Comparison of ENCODE assay signal across 9 cellular contexts in genomic region chr20:46364670-46365482, GRCh38. TPM values are rescaled to one million over a fixed set of nuclear protein-coding genes. Genes with fewer than 3 reads are reported as not detected.
DNase-seq lines count a peak whose midpoint lies in the region; ATAC-seq and TF ChIP-seq lines count a peak whose summit lies in the region.
"Had no signal": no experiment of that assay in that cellular context is flagged by ENCODE, and none has a peak within 500 bp of the region (broad histone marks: within the 10 kb centered on the region; RNA-seq: fewer than 3 reads in every experiment).

No MANE protein-coding gene starts in this region.

- no peaks in the 10 kb centered on the region for H3K9me3 Mint-ChIP-seq in H9
- no peaks in the 10 kb centered on the region for H3K9me3 Mint-ChIP-seq in activated CD8-positive, alpha-beta T cell treated with anti-CD3 and anti-CD28 coated beads for 36 hours

- H2BK120ac ChIP-seq in H9 (ENCODE audit: low read depth, low read length, poor library complexity, severe bottlenecking): no peak overlapping the region

- H3K9me3 ChIP-seq in H9 (ENCODE audit: control insufficient read depth, low read depth, low read length): no peaks in the 10 kb centered on the region
- no peaks in the 10 kb centered on the region for H3K9me3 ChIP-seq in hepatocyte (ENCODE audit: low read depth)
- no peaks in the 10 kb centered on the region for H3K9me3 ChIP-seq in skeletal muscle satellite cell (replicated peaks; ENCODE audit: low read length)

- no peak for ATAC-seq in activated CD8-positive, alpha-beta T cell treated with anti-CD3 and anti-CD28 coated beads for 36 hours
- ATAC-seq in GM18502 (IDR thresholded peaks at IDR 0.05; ENCODE audit: poor library complexity, unreplicated experiment): no peak

- no peak overlapping the region for H4K91ac ChIP-seq in H9 (ENCODE audit: insufficient read length, low read depth, low read length)

- no peak overlapping the region for H2BK20ac ChIP-seq in H9 (ENCODE audit: low read depth, low read length, poor library complexity, severe bottlenecking)

- no peaks in the 10 kb centered on the region; the same call in 1 of the 2 replicates for H3K27me3 Mint-ChIP-seq in H9 (ENCODE audit: low read depth)
- no peaks in the 10 kb centered on the region for H3K27me3 Mint-ChIP-seq in activated CD8-positive, alpha-beta T cell treated with anti-CD3 and anti-CD28 coated beads for 36 hours

- no peaks in the 10 kb centered on the region for H3K9me2 ChIP-seq in hepatocyte (replicated peaks; ENCODE audit: insufficient read depth)

- H3K27me3 ChIP-seq in H9 (ENCODE audit: insufficient read depth, low read length) (no peaks in the 10 kb centered on the region), hepatocyte (no peaks in the 10 kb centered on the region), skeletal muscle satellite cell (ENCODE audit: control insufficient read depth, insufficient read depth, low read length) (no peaks in the 10 kb centered on the region)

- no peak overlapping the region for H4K5ac ChIP-seq in H9 (ENCODE audit: insufficient read length, low read depth, low read length)

- H3K14ac ChIP-seq in H9 (ENCODE audit: insufficient read depth, low read length): no peak overlapping the region

- no peak overlapping the region for H2BK5ac ChIP-seq in H9 (ENCODE audit: insufficient read length, low read length)

- H3T11ph ChIP-seq in H9 (ENCODE audit: low read length): no peak overlapping the region

- H3K4me1 ChIP-seq in H9 (ENCODE audit: insufficient read depth, low read length) (no peaks in the 10 kb centered on the region), hepatocyte (ENCODE audit: insufficient read depth) (peaks cover 19% of the 10 kb centered on the region), skeletal muscle satellite cell (ENCODE audit: control insufficient read depth, insufficient read depth, low read length) (peaks cover 22% of the 10 kb centered on the region)

- peaks cover 13 to 16% of the 10 kb centered on the region in 2 experiments for H3K4me1 Mint-ChIP-seq in H9
- peaks cover 78% of the 10 kb centered on the region for H3K4me1 Mint-ChIP-seq in activated CD8-positive, alpha-beta T cell treated with anti-CD3 and anti-CD28 coated beads for 36 hours (ENCODE audit: low read depth)

- H3K56ac ChIP-seq in H9 (ENCODE audit: insufficient read length, low read depth, low read length): no peak overlapping the region

- no peak overlapping the region for H3K23ac ChIP-seq in H9 (ENCODE audit: insufficient read length, low read depth, low read length)

- H3K36me3 ChIP-seq in hepatocyte (replicated peaks; ENCODE audit: insufficient read depth, low read depth) (no peaks in the 10 kb centered on the region), skeletal muscle satellite cell (ENCODE audit: insufficient read depth, low read length) (peaks cover 46% of the 10 kb centered on the region)

- H3K4me3 ChIP-seq in hepatocyte (peak overlapping the region; percentile 54), skeletal muscle satellite cell (ENCODE audit: low read length) (peak overlapping the region; percentile 97)

- no CpG with 5 or more reads among the region's 10 CpGs for WGBS in H9 (ENCODE audit: extremely low coverage, insufficient read length, low lambda C conversion rate)
- 69% methylated on average over 10 of the region's 10 CpGs for WGBS in hepatocyte (ENCODE audit: low lambda C conversion rate, missing lambda C conversion rate)

- no peak overlapping the region for H4K8ac ChIP-seq in H9 (replicated peaks; ENCODE audit: insufficient read length, low read depth, low read length)

- H3K79me2 ChIP-seq in H9 (ENCODE audit: insufficient read depth, low read length): no peaks in the 10 kb centered on the region; the same call in 1 of the 2 replicates
- peaks cover 33% of the 10 kb centered on the region for H3K79me2 ChIP-seq in hepatocyte

- no peak for TF ChIP-seq CTCF in H9 (conservative IDR thresholded peaks at IDR 0.05)
- TF ChIP-seq CTCF in activated CD8-positive, alpha-beta T cell treated with anti-CD3 and anti-CD28 coated beads for 36 hours (IDR thresholded peaks at IDR 0.05): no peak
- TF ChIP-seq CTCF in hepatocyte (IDR thresholded peaks at IDR 0.05; ENCODE audit: poor library complexity): no peak

- peaks cover 14 to 67% (median 48%) of the 10 kb centered on the region in 3 experiments; a peak in 6 of 7 replicates for H3K36me3 Mint-ChIP-seq in H9 (ENCODE audit: insufficient read depth in 1 of 3, low read depth in 3 of 3)
- peaks cover 42% of the 10 kb centered on the region for H3K36me3 Mint-ChIP-seq in activated CD8-positive, alpha-beta T cell treated with anti-CD3 and anti-CD28 coated beads for 36 hours (ENCODE audit: low read depth)

- H3K9ac ChIP-seq in H9 (ENCODE audit: extremely low read depth, insufficient read length, low read length) (peak overlapping the region; percentile 32), skeletal muscle satellite cell (ENCODE audit: low read depth, low read length) (peak overlapping the region; percentile 100)

- H3K23me2 ChIP-seq in H9 (ENCODE audit: insufficient read length, low read depth, low read length, poor library complexity, severe bottlenecking): peaks cover 4% of the 10 kb centered on the region

- no peak overlapping the region for H2BK12ac ChIP-seq in H9 (ENCODE audit: insufficient read length, low read depth, low read length)

- H3K27ac ChIP-seq in H9 (ENCODE audit: insufficient read length, low read depth, low read length): no peak overlapping the region
- peak overlapping the region; percentile 100 for H3K27ac ChIP-seq in hepatocyte

- DNase-seq in H9 (no peak), hepatocyte (ENCODE audit: low spot score) (no peak), dedifferentiated amniotic fluid mesenchymal stem cell (ENCODE audit: extremely low spot score) (no peak), NCI-H526 treated with DMSO at 0.1 percent for 48 hours (lab: John Stamatoyannopoulos, UW) (no peak), SIG-M5 (lab: John Stamatoyannopoulos, UW) (no peak)
- DNase-seq in activated CD8-positive, alpha-beta T cell treated with anti-CD3 and anti-CD28 coated beads for 36 hours: no peak

- peak overlapping the region; percentile 76 to 90 (median 78); a peak in 5 of 7 replicates for H3K27ac Mint-ChIP-seq in H9
- H3K27ac Mint-ChIP-seq in activated CD8-positive, alpha-beta T cell treated with anti-CD3 and anti-CD28 coated beads for 36 hours: peak overlapping the region; percentile 89

- intact Hi-C loops in activated CD8-positive, alpha-beta T cell treated with anti-CD3 and anti-CD28 coated beads for 36 hours (cut with micrococcal nuclease): loop anchor here (5.0 kb wide), 1 partner anchor 37 kb away; no protein-coding TSS in a partner anchor

- H3K4ac ChIP-seq in H9 (ENCODE audit: low read depth, low read length): no peak overlapping the region

- H3K4me3 Mint-ChIP-seq in H9: peak overlapping the region; percentile 88 to 91
- peak overlapping the region; percentile 95 for H3K4me3 Mint-ChIP-seq in activated CD8-positive, alpha-beta T cell treated with anti-CD3 and anti-CD28 coated beads for 36 hours

- H3K4me2 ChIP-seq in H9 (ENCODE audit: insufficient read depth, insufficient read length, low read length) (peak overlapping the region; percentile 91), hepatocyte (peak overlapping the region; percentile 90), skeletal muscle satellite cell (ENCODE audit: low read length) (peak overlapping the region; percentile 92)

- H3K79me1 ChIP-seq in H9 (ENCODE audit: insufficient read depth, low read depth, low read length, poor library complexity, severe bottlenecking): no peaks in the 10 kb centered on the region

- H3K18ac ChIP-seq in H9 (ENCODE audit: insufficient read length, low read depth, low read length): no peak overlapping the region

- POLR2A ChIA-PET in activated CD8-positive, alpha-beta T cell treated with anti-CD3 and anti-CD28 coated beads for 36 hours (lab: Charles Lee): interaction anchor here (0.6 to 5.7 kb wide), 6 partner anchors 9 to 60 kb away, joined by 3 to 32 read pairs (median 6); partner anchors contain the start of gene ELMO2

- H2AK5ac ChIP-seq in H9 (ENCODE audit: insufficient read length, low read length): no peak overlapping the region

- CTCF ChIA-PET in activated CD8-positive, alpha-beta T cell treated with anti-CD3 and anti-CD28 coated beads for 36 hours (lab: Charles Lee): interaction anchor here (0.9 to 4.1 kb wide), 7 partner anchors 9 to 395 kb away, joined by 3 to 15 read pairs (median 3); no protein-coding TSS in a partner anchor

- H4K20me1 ChIP-seq in H9 (ENCODE audit: control insufficient read depth, insufficient read depth, insufficient read length) (peaks cover 2% of the 10 kb centered on the region), hepatocyte (ENCODE audit: insufficient read depth, poor library complexity, severe bottlenecking) (peaks cover 3% of the 10 kb centered on the region)

- H2BK15ac ChIP-seq in H9 (ENCODE audit: low read depth, low read length): no peak overlapping the region

- H2AFZ ChIP-seq in H9 (ENCODE audit: low read length) (no peak overlapping the region), hepatocyte (peak overlapping the region; percentile 68)

RNA-seq across cellular contexts. Expression of gene ELMO2, which starts 41.5 kb away (rescaled TPM):
- 32.5 and 34.1 TPM in 2 replicates for total RNA-seq in H9 (2021)
- 10 to 100 TPM; 36.2 to 38.1 TPM for total RNA-seq in activated CD8-positive, alpha-beta T cell treated with anti-CD3 and anti-CD28 coated beads for 36 hours
- 42.3 and 50.5 TPM in 2 replicates for total RNA-seq in hepatocyte
- polyA plus RNA-seq in hepatocyte: 32.8 and 35.0 TPM in 2 replicates
- 33.5 and 36.7 TPM in 2 replicates for total RNA-seq in skeletal muscle satellite cell (2012; rRNA removed)

RNA-seq across cellular contexts. Expression of gene CDH22, which starts 56.6 kb away (rescaled TPM):
- total RNA-seq in H9 (2021): 0.20 TPM in 1 of 2 replicates, not detected in the other
- total RNA-seq in activated CD8-positive, alpha-beta T cell treated with anti-CD3 and anti-CD28 coated beads for 36 hours: not detected
- total RNA-seq in hepatocyte: not detected in 2 replicates
- polyA plus RNA-seq in hepatocyte: 0.15 TPM in 1 of 2 replicates, not detected in the other
- total RNA-seq in skeletal muscle satellite cell (2012; rRNA removed): not detected in 2 replicates
- total RNA-seq: T-helper 1 cell treated with Interleukin-12 subunit alpha and Interleukin-12 subunit beta and Interleukin-4 antibody, amounts not matched to agents 30 ng/mL and 1 ng/mL, for 36 hours had no signal
